1 cellular context compared by ENCODE assay signal in the genomic region with DNA sequence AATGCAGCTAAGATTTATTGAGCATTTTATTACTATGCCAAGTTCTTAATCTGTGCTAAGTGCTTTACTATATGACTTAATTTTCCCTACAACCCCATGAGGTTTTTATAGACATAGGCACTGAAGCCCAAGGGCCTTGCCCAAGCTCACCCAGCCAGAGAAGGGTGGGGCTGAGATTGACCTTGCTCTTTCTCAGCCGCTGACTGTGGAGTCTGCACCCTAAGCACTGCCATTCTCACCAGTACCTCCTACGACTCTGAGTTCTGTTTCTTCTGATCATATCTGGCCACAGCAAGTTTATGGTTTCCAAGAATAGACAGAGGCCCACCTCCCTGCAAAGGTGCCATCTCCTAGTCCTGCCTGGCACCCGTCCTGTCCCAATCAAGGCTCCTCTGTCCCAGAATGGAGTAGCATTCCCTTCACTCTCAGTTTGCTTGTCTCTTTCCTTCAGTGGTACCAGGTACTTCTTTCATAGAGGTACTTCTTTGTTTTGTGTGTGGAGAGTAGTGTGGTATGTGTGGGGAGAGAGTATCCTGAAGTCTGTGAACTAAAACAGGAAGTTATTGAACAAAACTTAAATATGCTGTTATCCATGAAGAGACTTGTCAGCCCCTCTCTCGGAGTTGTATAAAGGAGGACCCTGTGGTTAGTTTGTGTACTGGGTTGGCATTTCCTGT.
TF ChIP-seq lines count a peak whose summit lies in the region.

No MANE protein-coding gene starts in this region.

TF ChIP-seq in WTC11, 78 proteins besides CTCF, POLR2A, EP300 and RAD21 (continued from another document):
- no peak for TF ChIP-seq AFF4 (CRISPR knock-in tag; IDR thresholded peaks at IDR 0.05; ENCODE audit: borderline replicate concordance)
- TF ChIP-seq, protein P1, sequence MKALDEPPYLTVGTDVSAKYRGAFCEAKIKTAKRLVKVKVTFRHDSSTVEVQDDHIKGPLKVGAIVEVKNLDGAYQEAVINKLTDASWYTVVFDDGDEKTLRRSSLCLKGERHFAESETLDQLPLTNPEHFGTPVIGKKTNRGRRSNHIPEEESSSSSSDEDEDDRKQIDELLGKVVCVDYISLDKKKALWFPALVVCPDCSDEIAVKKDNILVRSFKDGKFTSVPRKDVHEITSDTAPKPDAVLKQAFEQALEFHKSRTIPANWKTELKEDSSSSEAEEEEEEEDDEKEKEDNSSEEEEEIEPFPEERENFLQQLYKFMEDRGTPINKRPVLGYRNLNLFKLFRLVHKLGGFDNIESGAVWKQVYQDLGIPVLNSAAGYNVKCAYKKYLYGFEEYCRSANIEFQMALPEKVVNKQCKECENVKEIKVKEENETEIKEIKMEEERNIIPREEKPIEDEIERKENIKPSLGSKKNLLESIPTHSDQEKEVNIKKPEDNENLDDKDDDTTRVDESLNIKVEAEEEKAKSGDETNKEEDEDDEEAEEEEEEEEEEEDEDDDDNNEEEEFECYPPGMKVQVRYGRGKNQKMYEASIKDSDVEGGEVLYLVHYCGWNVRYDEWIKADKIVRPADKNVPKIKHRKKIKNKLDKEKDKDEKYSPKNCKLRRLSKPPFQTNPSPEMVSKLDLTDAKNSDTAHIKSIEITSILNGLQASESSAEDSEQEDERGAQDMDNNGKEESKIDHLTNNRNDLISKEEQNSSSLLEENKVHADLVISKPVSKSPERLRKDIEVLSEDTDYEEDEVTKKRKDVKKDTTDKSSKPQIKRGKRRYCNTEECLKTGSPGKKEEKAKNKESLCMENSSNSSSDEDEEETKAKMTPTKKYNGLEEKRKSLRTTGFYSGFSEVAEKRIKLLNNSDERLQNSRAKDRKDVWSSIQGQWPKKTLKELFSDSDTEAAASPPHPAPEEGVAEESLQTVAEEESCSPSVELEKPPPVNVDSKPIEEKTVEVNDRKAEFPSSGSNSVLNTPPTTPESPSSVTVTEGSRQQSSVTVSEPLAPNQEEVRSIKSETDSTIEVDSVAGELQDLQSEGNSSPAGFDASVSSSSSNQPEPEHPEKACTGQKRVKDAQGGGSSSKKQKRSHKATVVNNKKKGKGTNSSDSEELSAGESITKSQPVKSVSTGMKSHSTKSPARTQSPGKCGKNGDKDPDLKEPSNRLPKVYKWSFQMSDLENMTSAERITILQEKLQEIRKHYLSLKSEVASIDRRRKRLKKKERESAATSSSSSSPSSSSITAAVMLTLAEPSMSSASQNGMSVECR (CRISPR knock-in tag; IDR thresholded peaks at IDR 0.05; ENCODE audit: borderline replicate concordance), result no peak
